ENCODE assay signal across 9 cellular contexts in genomic region chr3:13072239-13073041, GRCh38. TPM values are rescaled to one million over a fixed set of nuclear protein-coding genes. Genes with fewer than 3 reads are reported as not detected.
DNase-seq lines count a peak whose midpoint lies in the region; ATAC-seq and TF ChIP-seq lines count a peak whose summit lies in the region.
"Had no signal": no experiment of that assay in that cellular context is flagged by ENCODE, and none has a peak within 500 bp of the region (broad histone marks: within the 10 kb centered on the region; RNA-seq: fewer than 3 reads in every experiment).

No MANE protein-coding gene starts in this region.

- H2AFZ ChIP-seq in OCI-LY1 (ENCODE audit: low read length) = no peak overlapping the region

- H3K9ac ChIP-seq in OCI-LY1 (ENCODE audit: low read length) = no peak overlapping the region

- H3K27me3 ChIP-seq in OCI-LY1 (ENCODE audit: insufficient read depth, low read length) (peaks cover 15% of the 10 kb centered on the region), brain microvascular endothelial cell (replicated peaks) (peaks cover 43% of the 10 kb centered on the region)

- TF ChIP-seq CTCF in OCI-LY1 (IDR thresholded peaks at IDR 0.05; ENCODE audit: low read length) (no peak), brain microvascular endothelial cell (IDR thresholded peaks at IDR 0.05; ENCODE audit: low read depth, low read length, missing control alignments) (no peak)

- H3K4me1 Mint-ChIP-seq in activated T-cell treated with anti-CD3 and anti-CD28 coated beads, Interleukin-2, amount 50 U/mL, for 72 hours (ENCODE audit: low read depth) = peaks cover 27% of the 10 kb centered on the region

- H3K79me2 ChIP-seq in OCI-LY1 (ENCODE audit: insufficient read depth, low read length) = no peaks in the 10 kb centered on the region

- H3K27ac ChIP-seq in OCI-LY1 (ENCODE audit: low read depth, low read length, poor library complexity, severe bottlenecking) (no peak overlapping the region), brain microvascular endothelial cell (no peak overlapping the region)
- H3K27ac ChIP-seq: breast epithelium had no signal

- intact Hi-C loops in Right ventricle myocardium superior (cut with DNase I) = no loop called here

- peak overlapping the region; percentile 42 for H3K4me2 ChIP-seq in OCI-LY1 (ENCODE audit: low read length)

- no peaks in the 10 kb centered on the region for H3K36me3 Mint-ChIP-seq in activated T-cell treated with anti-CD3 and anti-CD28 coated beads, Interleukin-2, amount 50 U/mL, for 72 hours (ENCODE audit: insufficient read depth in 2 of 2)

- no peak for ATAC-seq in activated T-cell treated with anti-CD3 and anti-CD28 coated beads, Interleukin-2, amount 50 U/mL, for 72 hours (replicated peaks in 1 of 2)
- peak; percentile 45 for ATAC-seq in HG02981 (IDR thresholded peaks at IDR 0.05; ENCODE audit: unreplicated experiment)
- peak; percentile 80 for ATAC-seq in Right ventricle myocardium superior (ENCODE audit: poor library complexity)
- no peak for ATAC-seq in esophagus mucosa

- peak in 1 of 2 donors; percentile 10 for DNase-seq in activated T-cell treated with anti-CD3 and anti-CD28 coated beads, Interleukin-2, amount 50 U/mL, for 72 hours
- no peak for DNase-seq in activated T-cell treated with anti-CD3 and anti-CD28 coated beads, Interleukin-2, amount 50 U/mL, for 1 hour
- DNase-seq in Right ventricle myocardium superior (peak; percentile 82), superior temporal gyrus (ENCODE audit: extremely low spot score) (peak; percentile 74), brain microvascular endothelial cell (no peak)

- no peaks in the 10 kb centered on the region for H4K20me1 ChIP-seq in OCI-LY1 (ENCODE audit: insufficient read depth, low read length)

- peaks cover 20% of the 10 kb centered on the region for H3K4me1 ChIP-seq in OCI-LY1 (ENCODE audit: insufficient read depth, low read length, severe bottlenecking)
- H3K4me1 ChIP-seq: breast epithelium had no signal

- no peaks in the 10 kb centered on the region for H3K9me3 ChIP-seq in OCI-LY1 (ENCODE audit: low read length)
- H3K9me3 ChIP-seq: breast epithelium had no signal

- no peaks in the 10 kb centered on the region for H3K9me3 Mint-ChIP-seq in activated T-cell treated with anti-CD3 and anti-CD28 coated beads, Interleukin-2, amount 50 U/mL, for 72 hours

- no peak overlapping the region for H3K27ac Mint-ChIP-seq in activated T-cell treated with anti-CD3 and anti-CD28 coated beads, Interleukin-2, amount 50 U/mL, for 72 hours

- peaks cover 18% of the 10 kb centered on the region for H3K27me3 Mint-ChIP-seq in activated T-cell treated with anti-CD3 and anti-CD28 coated beads, Interleukin-2, amount 50 U/mL, for 72 hours (ENCODE audit: low read depth)

- H3K36me3 ChIP-seq in OCI-LY1 (ENCODE audit: insufficient read depth, low read length) (no peaks in the 10 kb centered on the region), brain microvascular endothelial cell (replicated peaks) (no peaks in the 10 kb centered on the region)
- H3K36me3 ChIP-seq: breast epithelium had no signal

- H3K4me3 Mint-ChIP-seq in activated T-cell treated with anti-CD3 and anti-CD28 coated beads, Interleukin-2, amount 50 U/mL, for 72 hours = peak overlapping the region; percentile 77 to 89

- in situ Hi-C loops in brain microvascular endothelial cell (cut with HindIII; ENCODE audit: low pct_ligation_motif_present, low sequenced_read_pairs) = no loop called here

- no peaks in the 10 kb centered on the region for H3F3A ChIP-seq in OCI-LY1 (ENCODE audit: insufficient read depth, low read length)

- H3K4me3 ChIP-seq in OCI-LY1 (ENCODE audit: low read depth, low read length, poor library complexity, severe bottlenecking) (peak overlapping the region; percentile 27), brain microvascular endothelial cell (ENCODE audit: low read depth, low read length) (no peak overlapping the region)

- H3K9me2 ChIP-seq in OCI-LY1 (ENCODE audit: low read depth, low read length) = no peaks in the 10 kb centered on the region

RNA-seq across cellular contexts. Expression of gene IQSEC1, which starts 0.8 kb away (rescaled TPM):
- 10 to 100 TPM; 31.2 to 53.5 TPM for total RNA-seq in activated T-cell treated with anti-CD3 and anti-CD28 coated beads, Interleukin-2, amount 50 U/mL, for 72 hours
- total RNA-seq in Right ventricle myocardium superior (78.6 TPM), esophagus mucosa (9.4 TPM)

Comparison
In these comparisons a context has a peak if more than half of its experiments do, and no peak if none do; other contexts are left out.
1. ATAC-seq: peak in HG02981 (single experiment) and Right ventricle myocardium superior (single experiment); none in activated T-cell treated with anti-CD3 and anti-CD28 coated beads, Interleukin-2, amount 50 U/mL, for 72 hours (0 of 2) and esophagus mucosa (single experiment).
2. DNase-seq: peak in Right ventricle myocardium superior (single experiment) and superior temporal gyrus (single experiment); none in activated T-cell treated with anti-CD3 and anti-CD28 coated beads, Interleukin-2, amount 50 U/mL, for 1 hour (single experiment) and brain microvascular endothelial cell (single experiment).